1 cellular context compared by ENCODE assay signal in genomic region chr13:98565726-98566577, GRCh38.
TF ChIP-seq lines count a peak whose summit lies in the region.

No MANE protein-coding gene starts in this region.

TF ChIP-seq in HepG2, 621 proteins besides CTCF, POLR2A, EP300 and RAD21:
- TF ChIP-seq MAFF (IDR thresholded peaks at IDR 0.05; ENCODE audit: low read depth, low read length) (no peak), SRSF4 (IDR thresholded peaks at IDR 0.05; ENCODE audit: low read depth, low read length, poor library complexity, severe bottlenecking) (no peak), GPN1 (CRISPR knock-in tag; IDR thresholded peaks at IDR 0.05; ENCODE audit: borderline replicate concordance) (no peak), PAX8 (CRISPR knock-in tag; IDR thresholded peaks at IDR 0.05; ENCODE audit: borderline replicate concordance) (no peak), MLLT10 (CRISPR knock-in tag; IDR thresholded peaks at IDR 0.05) (no peak), TGIF2 (CRISPR knock-in tag; IDR thresholded peaks at IDR 0.05) (no peak), PRDM15 (CRISPR knock-in tag; IDR thresholded peaks at IDR 0.05) (no peak), PATZ1 (CRISPR knock-in tag; IDR thresholded peaks at IDR 0.05) (0 out of 2 replicates have a peak, but pooled peaks have one; percentile 15), ZNF274 (CRISPR knock-in tag; IDR thresholded peaks at IDR 0.05) (0 out of 2 replicates have a peak, but pooled peaks have one; percentile 41), ZNF451 (CRISPR knock-in tag; IDR thresholded peaks at IDR 0.05) (no peak), ZNF576 (CRISPR knock-in tag; IDR thresholded peaks at IDR 0.05) (no peak), MXD4 (CRISPR knock-in tag; IDR thresholded peaks at IDR 0.05) (no peak), ZBTB1 (CRISPR knock-in tag; IDR thresholded peaks at IDR 0.05; ENCODE audit: borderline replicate concordance) (no peak), MTA1 (CRISPR knock-in tag; IDR thresholded peaks at IDR 0.05; ENCODE audit: borderline replicate concordance) (no peak), TCF7L2 (IDR thresholded peaks at IDR 0.05; ENCODE audit: low read depth, low read length) (no peak), PHF8 (CRISPR knock-in tag; IDR thresholded peaks at IDR 0.05) (no peak), ZHX2 (IDR thresholded peaks at IDR 0.05; ENCODE audit: low read depth) (no peak), ZHX2 (CRISPR knock-in tag; IDR thresholded peaks at IDR 0.05; ENCODE audit: borderline replicate concordance) (no peak), ZNF572 (CRISPR knock-in tag; IDR thresholded peaks at IDR 0.05) (no peak), HNRNPL (IDR thresholded peaks at IDR 0.05; ENCODE audit: low read depth, low read length) (peak; percentile 91), CREM (IDR thresholded peaks at IDR 0.05) (no peak), CREM (CRISPR knock-in tag; IDR thresholded peaks at IDR 0.05) (no peak), NFRKB (IDR thresholded peaks at IDR 0.05) (no peak), ZBTB21 (CRISPR knock-in tag; IDR thresholded peaks at IDR 0.05) (no peak), ZBTB33 (CRISPR knock-in tag; IDR thresholded peaks at IDR 0.05) (peak; percentile 85), ZNF709 (CRISPR knock-in tag; IDR thresholded peaks at IDR 0.05) (no peak), SNAPC5 (CRISPR knock-in tag; IDR thresholded peaks at IDR 0.05; ENCODE audit: borderline replicate concordance) (no peak), HIC2 (CRISPR knock-in tag; IDR thresholded peaks at IDR 0.05; ENCODE audit: low read depth) (no peak), TBX2 (CRISPR knock-in tag; IDR thresholded peaks at IDR 0.05; ENCODE audit: borderline replicate concordance) (0 out of 2 replicates have a peak, but pooled peaks have one; percentile 25), BCL3 (CRISPR knock-in tag; IDR thresholded peaks at IDR 0.05) (no peak), EEA1 (CRISPR knock-in tag; IDR thresholded peaks at IDR 0.05; ENCODE audit: borderline replicate concordance) (no peak), RAD51 (IDR thresholded peaks at IDR 0.05; ENCODE audit: borderline replicate concordance) (no peak), AGO2 (optimal IDR thresholded peaks at IDR 0.05; ENCODE audit: low read depth, low read length) (peak; percentile 33), RBFOX2 (IDR thresholded peaks at IDR 0.05; ENCODE audit: low read depth, low read length) (no peak), ZBTB7B (CRISPR knock-in tag; IDR thresholded peaks at IDR 0.05) (no peak), ZNF232 (CRISPR knock-in tag; IDR thresholded peaks at IDR 0.05; ENCODE audit: borderline replicate concordance) (no peak), ZNF687 (CRISPR knock-in tag; IDR thresholded peaks at IDR 0.05) (peak; percentile 51), MIXL1 (CRISPR knock-in tag; IDR thresholded peaks at IDR 0.05) (no peak), ZNF547 (CRISPR knock-in tag; IDR thresholded peaks at IDR 0.05) (no peak), RARG (CRISPR knock-in tag; IDR thresholded peaks at IDR 0.05; ENCODE audit: low read depth) (no peak), SATB2 (CRISPR knock-in tag; IDR thresholded peaks at IDR 0.05) (no peak), SNRNP70 (IDR thresholded peaks at IDR 0.05; ENCODE audit: low read depth, low read length) (no peak), ZNF430 (CRISPR knock-in tag; IDR thresholded peaks at IDR 0.05) (no peak), SMC3 (IDR thresholded peaks at IDR 0.05; ENCODE audit: low read length) (no peak)
